Comparison of ENCODE assay signal across 10 cellular contexts in genomic region chr20:46894971-46895905, GRCh38. TPM values are rescaled to one million over a fixed set of nuclear protein-coding genes. Genes with fewer than 3 reads are reported as not detected.
A peak's percentile ranks its signal among the peaks of the same experiment; 100 is the strongest.
DNase-seq lines count a peak whose midpoint lies in the region; ATAC-seq and TF ChIP-seq lines count a peak whose summit lies in the region.
"Had no signal": no experiment of that assay in that cellular context is flagged by ENCODE, and none has a peak within 500 bp of the region (broad histone marks: within the 10 kb centered on the region; RNA-seq: fewer than 3 reads in every experiment).

No MANE protein-coding gene starts in this region.

- peak overlapping the region; percentile 65 for H3K4me3 Mint-ChIP-seq in chondrocyte (ENCODE audit: unreplicated experiment)
- H3K4me3 Mint-ChIP-seq: activated T-helper 1 cell treated with anti-CD3 and anti-CD28 coated beads, Interleukin-12 subunit alpha, Interleukin-12 subunit beta, Interleukin-2, Interleukin-4 antibody, amounts not matched to agents 30 ng/mL and 10 ng/mL and 1 ng/mL, durations not matched to agents 14 hours and 24 hours and 36 hours had no signal

- H3K4me1 ChIP-seq in lower lobe of right lung (no peaks in the 10 kb centered on the region), uterus (no peaks in the 10 kb centered on the region)
- H3K4me1 ChIP-seq: BLaER1 had no signal

- no peak overlapping the region for H3K27ac Mint-ChIP-seq in chondrocyte (ENCODE audit: unreplicated experiment)
- H3K27ac Mint-ChIP-seq: activated T-helper 1 cell treated with anti-CD3 and anti-CD28 coated beads, Interleukin-12 subunit alpha, Interleukin-12 subunit beta, Interleukin-2, Interleukin-4 antibody, amounts not matched to agents 30 ng/mL and 10 ng/mL and 1 ng/mL, durations not matched to agents 14 hours and 24 hours and 36 hours had no signal

- ATAC-seq in lower lobe of right lung, result no peak

- H3K27ac ChIP-seq in lower lobe of right lung, result no peak overlapping the region
- peak overlapping the region; percentile 13 to 45 for H3K27ac ChIP-seq in uterus
- H3K27ac ChIP-seq: BLaER1 had no signal

- peaks cover 53% of the 10 kb centered on the region for H3K27me3 ChIP-seq in lower lobe of right lung (ENCODE audit: low read depth)
- peaks cover 0 to 15% of the 10 kb centered on the region in 2 donors for H3K27me3 ChIP-seq in uterus

- peaks cover 10% of the 10 kb centered on the region for H3K9me3 Mint-ChIP-seq in chondrocyte (ENCODE audit: low read depth)
- H3K9me3 Mint-ChIP-seq: activated T-helper 1 cell treated with anti-CD3 and anti-CD28 coated beads, Interleukin-12 subunit alpha, Interleukin-12 subunit beta, Interleukin-2, Interleukin-4 antibody, amounts not matched to agents 30 ng/mL and 10 ng/mL and 1 ng/mL, durations not matched to agents 14 hours and 24 hours and 36 hours had no signal

- H3K36me3 ChIP-seq in lower lobe of right lung, result no peaks in the 10 kb centered on the region
- H3K36me3 ChIP-seq in uterus, result no peaks in the 10 kb centered on the region
- H3K36me3 ChIP-seq: BLaER1 had no signal

- peaks cover 3% of the 10 kb centered on the region for H3K9me3 ChIP-seq in lower lobe of right lung
- peaks cover 0 to 2% of the 10 kb centered on the region in 2 donors for H3K9me3 ChIP-seq in uterus

- peak; percentile 58 for DNase-seq in NCI-H510A treated with DMSO at 0.1 percent for 48 hours (lab: John Stamatoyannopoulos, UW)
- no peak for DNase-seq in NCI-H510A (lab: John Stamatoyannopoulos, UW)
- DNase-seq in chondrocyte (ENCODE audit: low spot score), result no peak
- no peak for DNase-seq in lower lobe of right lung
- DNase-seq in uterus, result no peak
- DNase-seq in HuH-7.5 (ENCODE audit: low spot score), result no peak
- DNase-seq in T1000 (lab: John Stamatoyannopoulos, UW), result no peak
- DNase-seq in NOMO-1 treated with dmso at 0.1 percent for 144 hours (lab: John Stamatoyannopoulos, UW; ENCODE audit: unreplicated experiment), result no peak

- peaks cover 11% of the 10 kb centered on the region for H3K36me3 Mint-ChIP-seq in chondrocyte (ENCODE audit: low read depth)

- intact Hi-C loops in lower lobe of right lung (cut with DNase I) (no loop called here), uterus (cut with DNase I; ENCODE audit: low total_unique reads) (no loop called here)

- H3K4me1 Mint-ChIP-seq in chondrocyte (ENCODE audit: low read depth), result peaks cover 12% of the 10 kb centered on the region

- TF ChIP-seq CTCF in chondrocyte (IDR thresholded peaks at IDR 0.05), result no peak
- no peak for TF ChIP-seq CTCF in lower lobe of right lung (IDR thresholded peaks at IDR 0.05)
- no peak for TF ChIP-seq CTCF in uterus (IDR thresholded peaks at IDR 0.05)

- H3K4me3 ChIP-seq in lower lobe of right lung (peak overlapping the region; percentile 44), uterus (peak overlapping the region; percentile 25 to 38)
- H3K4me3 ChIP-seq: BLaER1 had no signal

- no peak for TF ChIP-seq POLR2A in uterus (IDR thresholded peaks at IDR 0.05)

- peaks cover 61% of the 10 kb centered on the region for H3K27me3 Mint-ChIP-seq in chondrocyte (ENCODE audit: low read depth)

RNA-seq across cellular contexts. Expression of gene EYA2, which starts 0.6 kb away (rescaled TPM):
- total RNA-seq in chondrocyte, result 0.23 to 0.32 TPM in 2 of 3 replicates, not detected in the other
- total RNA-seq in lower lobe of right lung, result 3.5 TPM
- total RNA-seq in uterus, result 10 to 100 TPM in 1 of 4 donors, 1 to 10 TPM in 3; 2.0 to 11.0 (median 5.6) TPM
- total RNA-seq: activated T-helper 1 cell treated with anti-CD3 and anti-CD28 coated beads, Interleukin-12 subunit alpha, Interleukin-12 subunit beta, Interleukin-2, Interleukin-4 antibody, amounts not matched to agents 30 ng/mL and 10 ng/mL and 1 ng/mL, durations not matched to agents 14 hours and 24 hours and 36 hours had no signal
